In genomic region chr11:72308226-72309073, GRCh38 we compare ENCODE assay signal across 10 cellular contexts.
A peak's percentile ranks its signal among the peaks of the same experiment; 100 is the strongest.
DNase-seq lines count a peak whose midpoint lies in the region; ATAC-seq, FAIRE-seq and TF ChIP-seq lines count a peak whose summit lies in the region.
"Had no signal": no experiment of that assay in that cellular context is flagged by ENCODE, and none has a peak within 500 bp of the region (broad histone marks: within the 10 kb centered on the region; RNA-seq: fewer than 3 reads in every experiment).

No MANE protein-coding gene starts in this region.

- in situ Hi-C loops in gastrocnemius medialis (cut with MboI; ENCODE audit: low sequenced_read_pairs in 4 of 4), result no loop called here

- CTCF ChIA-PET in SK-N-SH (lab: Yijun Ruan, JAX), result interaction anchor here (0.5 to 36.9 kb wide), 17 partner anchors 9 to 871 kb away, joined by 3 to 637 read pairs (median 4); partner anchors contain the start of gene PHOX2A

- peak; percentile 93 to 99 for TF ChIP-seq EP300 in SK-N-SH (IDR thresholded peaks at IDR 0.05; ENCODE audit: borderline replicate concordance in 1 of 2, low read depth in 1 of 2, low read length in 1 of 2)

- H2AFZ ChIP-seq in SK-N-SH (ENCODE audit: low read depth) (no peak overlapping the region), keratinocyte (ENCODE audit: control insufficient read depth, low read length) (no peak overlapping the region)

- no peaks in the 10 kb centered on the region for H3K9me3 Mint-ChIP-seq in activated naive CD4-positive, alpha-beta T cell treated with anti-CD3 and anti-CD28 coated beads, Interleukin-2, amount 50 U/mL, for 72 hours
- H3K9me3 Mint-ChIP-seq in osteocyte (ENCODE audit: unreplicated experiment), result no peaks in the 10 kb centered on the region

- no peak overlapping the region; a peak in 1 of 4 replicates for H3K4me3 ChIP-seq in SK-N-SH (ENCODE audit: low read depth in 2 of 2, low read length in 1 of 2)
- H3K4me3 ChIP-seq in keratinocyte (ENCODE audit: control insufficient read depth in 2 of 3, extremely low read depth in 1 of 3, insufficient read depth in 2 of 3, low read depth in 1 of 3, low read length in 3 of 3), result no peak overlapping the region
- no peak overlapping the region for H3K4me3 ChIP-seq in gastrocnemius medialis

- H3K27ac Mint-ChIP-seq in activated naive CD4-positive, alpha-beta T cell treated with anti-CD3 and anti-CD28 coated beads, Interleukin-2, amount 50 U/mL, for 72 hours, result peak overlapping the region in 1 of 2 donors; percentile 3
- H3K27ac Mint-ChIP-seq in osteocyte (ENCODE audit: unreplicated experiment), result no peak overlapping the region
- H3K27ac Mint-ChIP-seq: activated CD8-positive, alpha-beta T cell treated with anti-CD3 and anti-CD28 coated beads, Interleukin-2, amount 10 ng/mL, durations not matched to agents 7 days and 5 days had no signal

- no peak; the same call in 1 of the 2 replicates for TF ChIP-seq CTCF in SK-N-SH (IDR thresholded peaks at IDR 0.05)
- no peak for TF ChIP-seq CTCF in keratinocyte (optimal IDR thresholded peaks at IDR 0.05 in 1 of 3, IDR thresholded peaks at IDR 0.05 in 1 of 3, conservative IDR thresholded peaks at IDR 0.05 in 1 of 3; ENCODE audit: extremely low read depth in 1 of 3, insufficient read depth in 2 of 3, low read length in 3 of 3)
- TF ChIP-seq CTCF in osteocyte (IDR thresholded peaks at IDR 0.05), result no peak
- TF ChIP-seq CTCF in gastrocnemius medialis (IDR thresholded peaks at IDR 0.05 in 4 of 5, conservative IDR thresholded peaks at IDR 0.05 in 1 of 5), result no peak

- no peak for ATAC-seq in activated naive CD4-positive, alpha-beta T cell treated with anti-CD3 and anti-CD28 coated beads, Interleukin-2, amount 50 U/mL, for 72 hours
- no peak for ATAC-seq in gastrocnemius medialis
- ATAC-seq: activated CD8-positive, alpha-beta T cell treated with anti-CD3 and anti-CD28 coated beads, Interleukin-2, amount 10 ng/mL, durations not matched to agents 7 days and 5 days had no signal

- POLR2A ChIA-PET in SK-N-SH (lab: Yijun Ruan, JAX), result interaction anchor here (0.6 to 21.1 kb wide), 20 partner anchors 9 to 124 kb away, joined by 3 to 550 read pairs (median 11); partner anchors contain the start of gene PHOX2A

- intact Hi-C loops in gastrocnemius medialis (cut with DNase I; ENCODE audit: low total_unique reads), result no loop called here

- H3K9me3 ChIP-seq in SK-N-SH, result no peaks in the 10 kb centered on the region
- H3K9me3 ChIP-seq in keratinocyte (ENCODE audit: control insufficient read depth, low read depth, low read length), result no peaks in the 10 kb centered on the region
- H3K9me3 ChIP-seq in gastrocnemius medialis, result no peaks in the 10 kb centered on the region

- H4K20me1 ChIP-seq in SK-N-SH (ENCODE audit: insufficient read depth) (no peaks in the 10 kb centered on the region), keratinocyte (ENCODE audit: control insufficient read depth, extremely low read depth, insufficient read depth, low read length) (no peaks in the 10 kb centered on the region)

- peaks cover 15% of the 10 kb centered on the region for H3F3A ChIP-seq in SK-N-SH (replicated peaks; ENCODE audit: insufficient read depth)

- H3K4me1 ChIP-seq in SK-N-SH (ENCODE audit: control insufficient read depth in 1 of 2, insufficient read depth in 2 of 2, low read depth in 1 of 2, low read length in 1 of 2), result peaks cover 31 to 76% of the 10 kb centered on the region in 2 experiments
- H3K4me1 ChIP-seq in keratinocyte (ENCODE audit: control insufficient read depth, extremely low read depth, insufficient read depth, low read length), result peaks cover 18% of the 10 kb centered on the region
- no peaks in the 10 kb centered on the region for H3K4me1 ChIP-seq in gastrocnemius medialis

- no peaks in the 10 kb centered on the region for H3K27me3 ChIP-seq in SK-N-SH (ENCODE audit: insufficient read depth)
- no peaks in the 10 kb centered on the region for H3K27me3 ChIP-seq in keratinocyte (ENCODE audit: control insufficient read depth, extremely low read depth, insufficient read depth, low read length)
- H3K27me3 ChIP-seq in gastrocnemius medialis, result no peaks in the 10 kb centered on the region

- H3K4me1 Mint-ChIP-seq in osteocyte (ENCODE audit: unreplicated experiment), result peaks cover 25% of the 10 kb centered on the region

- H3K9ac ChIP-seq in SK-N-SH (peak overlapping the region; percentile 29), keratinocyte (ENCODE audit: control insufficient read depth, extremely low read depth, insufficient read depth, low read length) (no peak overlapping the region)

- no peak for TF ChIP-seq POLR2A in gastrocnemius medialis (IDR thresholded peaks at IDR 0.05)

- no peaks in the 10 kb centered on the region for H3K9me2 ChIP-seq in SK-N-SH

- H3K36me3 ChIP-seq in SK-N-SH (replicated peaks in 1 of 2; ENCODE audit: control insufficient read depth in 1 of 2, insufficient read depth in 2 of 2, low read length in 1 of 2) (peaks cover 14 to 33% of the 10 kb centered on the region in 2 experiments), keratinocyte (ENCODE audit: control insufficient read depth in 2 of 2, extremely low read depth in 1 of 2, insufficient read depth in 2 of 2, low read length in 2 of 2) (peaks cover 9 to 13% of the 10 kb centered on the region in 2 experiments), gastrocnemius medialis (peaks cover 0 to 20% of the 10 kb centered on the region in 2 donors)

- DNase-seq in COR-L47 (lab: John Stamatoyannopoulos, UW) (peak; percentile 98), NCI-H1048 (lab: John Stamatoyannopoulos, UW) (peak; percentile 16), SK-N-SH (peak; percentile 81), keratinocyte (ENCODE audit: low read depth, low spot score) (peak; percentile 33), activated T-cell treated with anti-CD3 and anti-CD28 coated beads for 4 hours (no peak), osteocyte (ENCODE audit: extremely low spot score, unreplicated experiment) (no peak), gastrocnemius medialis (no peak)
- no peak for DNase-seq in activated naive CD4-positive, alpha-beta T cell treated with anti-CD3 and anti-CD28 coated beads, Interleukin-2, amount 50 U/mL, for 72 hours (ENCODE audit: low spot score in 2 of 2)
- DNase-seq: activated CD8-positive, alpha-beta T cell treated with anti-CD3 and anti-CD28 coated beads, Interleukin-2, amount 10 ng/mL, durations not matched to agents 7 days and 5 days; GF-D8 had no signal

- H3K4me2 ChIP-seq in SK-N-SH, result peak overlapping the region; percentile 65
- H3K4me2 ChIP-seq in keratinocyte (ENCODE audit: control insufficient read depth, extremely low read depth, insufficient read depth, low read depth, low read length), result no peak overlapping the region

- H3K27me3 Mint-ChIP-seq in osteocyte (ENCODE audit: unreplicated experiment), result no peaks in the 10 kb centered on the region

- H3K27ac ChIP-seq in SK-N-SH (ENCODE audit: low read depth in 2 of 2, low read length in 1 of 2) (peak overlapping the region; percentile 96 to 100), keratinocyte (ENCODE audit: control insufficient read depth, insufficient read depth, low read length) (no peak overlapping the region), gastrocnemius medialis (no peak overlapping the region)

- H3K9me1 ChIP-seq in keratinocyte (ENCODE audit: control insufficient read depth, extremely low read depth, insufficient read depth, low read length), result no peaks in the 10 kb centered on the region

- FAIRE-seq in keratinocyte (lab: Jason Lieb, UNC), result peak; percentile 62

- dilution Hi-C loops in keratinocyte (cut with MboI; ENCODE audit: extremely low pct_ligation_motif_present, low sequenced_read_pairs), result no loop called here

- WGBS in SK-N-SH (ENCODE audit: low lambda C conversion rate), result 21% methylated on average over 16 of the region's 17 CpGs

- peak; percentile 43 for TF ChIP-seq RAD21 in SK-N-SH (IDR thresholded peaks at IDR 0.05; ENCODE audit: low read length)

- no peaks in the 10 kb centered on the region for H3K79me2 ChIP-seq in SK-N-SH (ENCODE audit: insufficient read depth)
- H3K79me2 ChIP-seq in keratinocyte (ENCODE audit: control insufficient read depth, insufficient read depth, low read length), result no peaks in the 10 kb centered on the region

- peaks cover 0 to 4% of the 10 kb centered on the region in 2 donors for H3K36me3 Mint-ChIP-seq in activated naive CD4-positive, alpha-beta T cell treated with anti-CD3 and anti-CD28 coated beads, Interleukin-2, amount 50 U/mL, for 72 hours
- H3K36me3 Mint-ChIP-seq in osteocyte (ENCODE audit: unreplicated experiment), result peaks cover 20% of the 10 kb centered on the region

- no peak overlapping the region for H3K4me3 Mint-ChIP-seq in osteocyte (ENCODE audit: unreplicated experiment)
- H3K4me3 Mint-ChIP-seq: activated CD8-positive, alpha-beta T cell treated with anti-CD3 and anti-CD28 coated beads, Interleukin-2, amount 10 ng/mL, durations not matched to agents 7 days and 5 days had no signal

TF ChIP-seq in SK-N-SH, 30 proteins besides CTCF, POLR2A, EP300 and RAD21 (continues in another document):
- peak; percentile 90 for TF ChIP-seq RCOR1 (IDR thresholded peaks at IDR 0.05; ENCODE audit: low read length)
- TF ChIP-seq NFIC (IDR thresholded peaks at IDR 0.05; ENCODE audit: borderline replicate concordance), result peak; percentile 99
- peak; percentile 97 for TF ChIP-seq GATA2 (CRISPR knock-in tag; IDR thresholded peaks at IDR 0.05)
- peak; percentile 93 for TF ChIP-seq JUND (IDR thresholded peaks at IDR 0.05)
- TF ChIP-seq RFX5 (IDR thresholded peaks at IDR 0.05; ENCODE audit: low read length), result peak; percentile 68; the same call in 1 of the 2 replicates
- TF ChIP-seq ELF1 (IDR thresholded peaks at IDR 0.05), result 0 out of 2 replicates have a peak, but pooled peaks have one; percentile 35

Comparison
In these comparisons a context has a peak if more than half of its experiments do, and no peak if none do; other contexts are left out.
1. DNase-seq: peak in COR-L47 (single experiment), NCI-H1048 (single experiment), SK-N-SH (single experiment) and keratinocyte (single experiment); none in activated naive CD4-positive, alpha-beta T cell treated with anti-CD3 and anti-CD28 coated beads, Interleukin-2, amount 50 U/mL, for 72 hours (0 of 2), activated T-cell treated with anti-CD3 and anti-CD28 coated beads for 4 hours (single experiment), osteocyte (single experiment) and gastrocnemius medialis (0 of 2).
2. H3K27ac ChIP-seq: peak in SK-N-SH (2 of 2); none in keratinocyte (single experiment) and gastrocnemius medialis (0 of 4).